19 cellular contexts compared by ENCODE assay signal in the genomic region with DNA sequence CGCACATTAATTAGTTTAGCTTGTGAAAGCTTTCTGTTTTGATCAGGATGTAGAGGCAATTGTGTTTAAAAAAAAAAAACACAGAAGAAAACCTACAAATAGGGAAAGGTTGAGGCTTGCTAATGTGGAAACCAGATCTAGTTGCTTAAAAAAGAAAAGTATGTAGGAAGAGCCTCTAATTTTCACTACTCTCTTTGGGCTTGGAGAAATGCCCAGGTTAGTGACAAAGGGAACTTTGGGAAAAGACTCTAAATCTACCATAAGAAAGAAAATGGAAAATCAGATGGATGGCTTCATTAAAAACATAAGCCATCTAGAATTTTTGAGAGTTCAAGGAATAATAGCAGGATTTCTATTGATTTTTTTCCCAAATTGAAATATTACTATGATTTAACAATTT. TPM values are rescaled to one million over a fixed set of nuclear protein-coding genes. Genes with fewer than 3 reads are reported as not detected.
A peak's percentile ranks its signal among the peaks of the same experiment; 100 is the strongest.
DNase-seq lines count a peak whose midpoint lies in the region; TF ChIP-seq lines count a peak whose summit lies in the region.
"Had no signal": no experiment of that assay in that cellular context is flagged by ENCODE, and none has a peak within 500 bp of the region (broad histone marks: within the 10 kb centered on the region; RNA-seq: fewer than 3 reads in every experiment).

No MANE protein-coding gene starts in this region.

- DNase-seq in NCI-H2196 (lab: John Stamatoyannopoulos, UW; ENCODE audit: unreplicated experiment), result peak; percentile 20
- no peak for DNase-seq in NCI-H2196 treated with DMSO at 0.1 percent for 48 hours (lab: John Stamatoyannopoulos, UW; ENCODE audit: unreplicated experiment)
- peak; percentile 56 for DNase-seq in EH (ENCODE audit: low read depth)
- no peak for DNase-seq in SK-N-MC (ENCODE audit: low read depth, low spot score)
- DNase-seq in middle frontal gyrus (ENCODE audit: extremely low spot score, low spot score), result peak; percentile 31
- no peak for DNase-seq in HEK293T (ENCODE audit: extremely low spot score)
- no peak for DNase-seq in WERI-Rb-1
- no peak for DNase-seq in ureter (ENCODE audit: low spot score)
- DNase-seq: Calu3; CD8-positive, alpha-beta T cell; DMS79 treated with DMSO at 0.1 percent for 48 hours; EL; GM23248 had no signal

- no peak for TF ChIP-seq CTCF in WERI-Rb-1 (IDR thresholded peaks at IDR 0.05; ENCODE audit: low read depth, low read length)

- no peaks in the 10 kb centered on the region for H3K9me3 ChIP-seq in SK-N-MC (ENCODE audit: low read depth, low read length)
- no peaks in the 10 kb centered on the region for H3K9me3 ChIP-seq in WERI-Rb-1 (ENCODE audit: severe bottlenecking)
- H3K9me3 ChIP-seq: BLaER1 treated with 17β-estradiol and CSF1 and Interleukin-3, amounts not matched to agents 10 nM and 100 nM; HAP-1 had no signal

- H3K4me3 ChIP-seq in SK-N-MC (no peak overlapping the region), WERI-Rb-1 (ENCODE audit: low read depth, low read length) (no peak overlapping the region)
- H3K4me3 ChIP-seq: BLaER1 treated with 17β-estradiol and CSF1 and Interleukin-3, amounts not matched to agents 10 nM and 100 nM; GM12878; GM23248; HAP-1 had no signal

- H3K36me3 ChIP-seq in SK-N-MC (ENCODE audit: insufficient read depth, low read length) (no peaks in the 10 kb centered on the region), WERI-Rb-1 (no peaks in the 10 kb centered on the region)
- H3K36me3 ChIP-seq: BLaER1 treated with 17β-estradiol and CSF1 and Interleukin-3, amounts not matched to agents 10 nM and 100 nM; HAP-1 had no signal

- POLR2A ChIA-PET in HEK293T (lab: Yijun Ruan, JAX), result no interaction called here

- no peaks in the 10 kb centered on the region for H3K27me3 ChIP-seq in WERI-Rb-1 (ENCODE audit: insufficient read depth, low read depth, severe bottlenecking)
- H3K27me3 ChIP-seq: BLaER1 treated with 17β-estradiol and CSF1 and Interleukin-3, amounts not matched to agents 10 nM and 100 nM had no signal

- CTCF ChIA-PET in HEK293T (lab: Yijun Ruan, JAX), result no interaction called here

- no peak overlapping the region for H3K9ac ChIP-seq in SK-N-MC (ENCODE audit: insufficient read length)
- H3K9ac ChIP-seq: BLaER1 treated with 17β-estradiol and CSF1 and Interleukin-3, amounts not matched to agents 10 nM and 100 nM; GM23248 had no signal

- peak overlapping the region; percentile 48; the same call in 1 of the 2 replicates for H3K27ac ChIP-seq in SK-N-MC
- no peak overlapping the region for H3K27ac ChIP-seq in WERI-Rb-1
- H3K27ac ChIP-seq: BLaER1 treated with 17β-estradiol and CSF1 and Interleukin-3, amounts not matched to agents 10 nM and 100 nM; GM23248 had no signal

TF ChIP-seq in HEK293T, 16 proteins besides CTCF, POLR2A, EP300 and RAD21:
- TF ChIP-seq SP1 (IDR thresholded peaks at IDR 0.05), result no peak
- TF ChIP-seq ZNF384 (IDR thresholded peaks at IDR 0.05), result no peak
- no peak for TF ChIP-seq FOXA1 (IDR thresholded peaks at IDR 0.05)
- no peak for TF ChIP-seq SUZ12 (IDR thresholded peaks at IDR 0.05)
- no peak for TF ChIP-seq L3MBTL2 (conservative IDR thresholded peaks at IDR 0.05)
- TF ChIP-seq CTBP1 (IDR thresholded peaks at IDR 0.05; ENCODE audit: borderline replicate concordance), result no peak
- TF ChIP-seq NFRKB (IDR thresholded peaks at IDR 0.05), result no peak
- no peak for TF ChIP-seq BHLHE40 (IDR thresholded peaks at IDR 0.05; ENCODE audit: borderline replicate concordance)

RNA-seq across cellular contexts. Expression of gene SLC38A11, which starts 47.3 kb away (rescaled TPM):
- 2.4 TPM for total RNA-seq in ureter
- total RNA-seq: A172; CD8-positive, alpha-beta T cell; G401; GM12878; GM23248; H4 had no signal

Comparison
In these comparisons a context has a peak if more than half of its experiments do, and no peak if none do; other contexts are left out.
1. DNase-seq: peak in NCI-H2196 (single experiment), EH (single experiment) and middle frontal gyrus (single experiment); none in NCI-H2196 treated with DMSO at 0.1 percent for 48 hours (single experiment), SK-N-MC (single experiment), HEK293T (single experiment), WERI-Rb-1 (single experiment) and ureter (single experiment).